ENCODE assay signal across 24 cellular contexts in genomic region chr15:68603951-68604350, GRCh38. TPM values are rescaled to one million over a fixed set of nuclear protein-coding genes. Genes with fewer than 3 reads are reported as not detected.
DNase-seq lines count a peak whose midpoint lies in the region; ATAC-seq and TF ChIP-seq lines count a peak whose summit lies in the region.
"Had no signal": no experiment of that assay in that cellular context is flagged by ENCODE, and none has a peak within 500 bp of the region (broad histone marks: within the 10 kb centered on the region; RNA-seq: fewer than 3 reads in every experiment).

No MANE protein-coding gene starts in this region.

- H3K27ac ChIP-seq in HEK293 (ENCODE audit: extremely low read depth, low read depth, low read length) (no peak overlapping the region; the same call in 1 of the 2 replicates), WERI-Rb-1 (peak overlapping the region; percentile 86), dorsolateral prefrontal cortex (peak overlapping the region in 38 of 59 donors; percentile 11 to 99 (median 68)), neural progenitor cell (no peak overlapping the region)
- H3K27ac ChIP-seq: A549, HL-60, SJCRH30 had no signal

- H3K4me2 ChIP-seq in neural progenitor cell: no peak overlapping the region
- H3K4me2 ChIP-seq: A549 had no signal

- H3K27me3 Mint-ChIP-seq in neural progenitor cell (ENCODE audit: insufficient read depth, low read depth): peaks cover 11% of the 10 kb centered on the region

- CTCF ChIA-PET in HEK293 (lab: Yijun Ruan, JAX): interaction anchor here (0.5 to 1.3 kb wide), 4 partner anchors 48 to 69 kb away, joined by 3 to 4 read pairs (median 4); no protein-coding TSS in a partner anchor

- H3K9me3 ChIP-seq in HEK293 (ENCODE audit: control insufficient read depth, insufficient read depth, low read depth, low read length): no peaks in the 10 kb centered on the region
- no peaks in the 10 kb centered on the region for H3K9me3 ChIP-seq in WERI-Rb-1 (ENCODE audit: severe bottlenecking)
- H3K9me3 ChIP-seq in neural progenitor cell (ENCODE audit: low read depth): no peaks in the 10 kb centered on the region
- H3K9me3 ChIP-seq: BE2C, SJCRH30 had no signal

- no peaks in the 10 kb centered on the region for H3K79me2 ChIP-seq in neural progenitor cell (ENCODE audit: low read depth)

- peaks cover 8% of the 10 kb centered on the region for H3K36me3 Mint-ChIP-seq in neural progenitor cell

- DNase-seq in WERI-Rb-1 (no peak), dorsolateral prefrontal cortex (no peak), neural progenitor cell (ENCODE audit: low spot score) (no peak)
- DNase-seq: BE2C, DMS53, GDM1, GOT3, KG1, NCI-H1092, NCI-H1436, NCI-H187 treated with DMSO at 0.1 percent for 48 hours, NCI-H2107, NCI-H2227 treated with DMSO at 0.1 percent for 48 hours, NCI-H510A, SJCRH30 had no signal

- H4K20me1 ChIP-seq in neural progenitor cell (ENCODE audit: low read depth): peaks cover 15% of the 10 kb centered on the region

- no peak for ATAC-seq in HG02678 (IDR thresholded peaks at IDR 0.05; ENCODE audit: unreplicated experiment)
- ATAC-seq in HG03460 (IDR thresholded peaks at IDR 0.05; ENCODE audit: unreplicated experiment): no peak
- no peak for ATAC-seq in HG03135 (IDR thresholded peaks at IDR 0.05; ENCODE audit: unreplicated experiment)
- ATAC-seq: A549, HCT116, HepG2 had no signal

- H3K36me3 ChIP-seq in HEK293 (ENCODE audit: control insufficient read depth in 2 of 2, insufficient read depth in 1 of 2, low read length in 2 of 2) (no peaks in the 10 kb centered on the region), WERI-Rb-1 (peaks cover 5% of the 10 kb centered on the region; the same call in 1 of the 2 replicates), neural progenitor cell (no peaks in the 10 kb centered on the region)
- H3K36me3 ChIP-seq: BE2C, SJCRH30 had no signal

- H3K9ac ChIP-seq in neural progenitor cell: no peak overlapping the region

- no peak overlapping the region for H3K4me3 Mint-ChIP-seq in neural progenitor cell

- H3K4me3 ChIP-seq in HEK293 (ENCODE audit: low read depth, low read length) (no peak overlapping the region), WERI-Rb-1 (ENCODE audit: low read depth, low read length) (no peak overlapping the region), dorsolateral prefrontal cortex (no peak overlapping the region), neural progenitor cell (no peak overlapping the region)
- H3K4me3 ChIP-seq: A549, SJCRH30 had no signal

- POLR2A ChIA-PET in HEK293 (lab: Yijun Ruan, JAX): no interaction called here

- H3K4me1 Mint-ChIP-seq in neural progenitor cell: peaks cover 66% of the 10 kb centered on the region

- no peak for TF ChIP-seq CTCF in HEK293 (tag by site-specific recombination; IDR thresholded peaks at IDR 0.05)
- TF ChIP-seq CTCF in WERI-Rb-1 (IDR thresholded peaks at IDR 0.05; ENCODE audit: low read depth, low read length): no peak
- TF ChIP-seq CTCF in dorsolateral prefrontal cortex (IDR thresholded peaks at IDR 0.05 in 54 of 56, conservative IDR thresholded peaks at IDR 0.05 in 2 of 56; ENCODE audit: low read depth in 1 of 56, partially characterized antibody in 56 of 56): no peak
- TF ChIP-seq CTCF in neural progenitor cell (IDR thresholded peaks at IDR 0.05): no peak

- H3F3A ChIP-seq in neural progenitor cell (ENCODE audit: low read depth): peaks cover 8% of the 10 kb centered on the region

- H3K4me1 ChIP-seq in HEK293 (ENCODE audit: control insufficient read depth, insufficient read depth, low read length): peaks cover 26% of the 10 kb centered on the region
- H3K4me1 ChIP-seq in neural progenitor cell: peaks cover 49% of the 10 kb centered on the region
- H3K4me1 ChIP-seq: A549, SJCRH30 had no signal

- peak overlapping the region; percentile 21 for H3K27ac Mint-ChIP-seq in neural progenitor cell

- intact Hi-C loops in dorsolateral prefrontal cortex (cut with DNase I): no loop called here

- H2AFZ ChIP-seq in neural progenitor cell (replicated peaks): no peak overlapping the region

- H3K27me3 ChIP-seq in WERI-Rb-1 (ENCODE audit: insufficient read depth, low read depth, severe bottlenecking): no peaks in the 10 kb centered on the region
- no peaks in the 10 kb centered on the region for H3K27me3 ChIP-seq in dorsolateral prefrontal cortex
- no peaks in the 10 kb centered on the region for H3K27me3 ChIP-seq in neural progenitor cell
- H3K27me3 ChIP-seq: BE2C had no signal

- peaks cover 8% of the 10 kb centered on the region for H3K9me3 Mint-ChIP-seq in neural progenitor cell

TF ChIP-seq in HEK293, 187 proteins besides CTCF, POLR2A, EP300 and RAD21 (continues in another document):
- TF ChIP-seq REST (tag by site-specific recombination; IDR thresholded peaks at IDR 0.05) (no peak), ZIC2 (tag by site-specific recombination; IDR thresholded peaks at IDR 0.05) (peak; percentile 96), RBAK (tag by site-specific recombination; IDR thresholded peaks at IDR 0.05) (no peak), ZNF791 (tag by site-specific recombination; IDR thresholded peaks at IDR 0.05) (no peak), ZNF10 (tag by site-specific recombination; IDR thresholded peaks at IDR 0.05) (no peak), ZNF660 (tag by site-specific recombination; IDR thresholded peaks at IDR 0.05) (peak; percentile 59; the same call in 1 of the 2 replicates), SETDB1 (IDR thresholded peaks at IDR 0.05; ENCODE audit: insufficient read length, low read length) (no peak), KLF17 (tag by site-specific recombination; IDR thresholded peaks at IDR 0.05) (0 out of 2 replicates have a peak, but pooled peaks have one; percentile 31), PRDM6 (tag by site-specific recombination; IDR thresholded peaks at IDR 0.05) (no peak), ZNF610 (tag by site-specific recombination; IDR thresholded peaks at IDR 0.05; ENCODE audit: borderline replicate concordance) (no peak), ZNF623 (tag by site-specific recombination; IDR thresholded peaks at IDR 0.05) (no peak), ZNF184 (tag by site-specific recombination; IDR thresholded peaks at IDR 0.05) (peak; percentile 26; the same call in 1 of the 2 replicates), MEIS1 (CRISPR knock-in tag; IDR thresholded peaks at IDR 0.05; ENCODE audit: borderline replicate concordance) (no peak)

RNA-seq across cellular contexts. Expression of gene CORO2B, which starts 25.2 kb away (rescaled TPM):
- total RNA-seq in dorsolateral prefrontal cortex (100 to 1,000 TPM in 88 of 120 experiments, 10 to 100 TPM in 32; 75.5 to 144 (median 107) TPM), neural progenitor cell (ENCODE audit: low replicate concordance) (1.0 and 3.3 TPM in 2 replicates)
- total RNA-seq: HT-29, SJCRH30 had no signal

Comparison
In these comparisons a context has a peak if more than half of its experiments do, and no peak if none do; other contexts are left out.
1. H3K27ac ChIP-seq: peak in WERI-Rb-1 (single experiment) and dorsolateral prefrontal cortex (38 of 59); none in HEK293 (single experiment) and neural progenitor cell (single experiment).
2. RNA of gene CORO2B, which starts 25.2 kb away (total RNA-seq): 75.5 to 144 TPM in dorsolateral prefrontal cortex; 1.0 to 3.3 TPM in neural progenitor cell; every median in the first group is over 10 times any median in the second.